In the genomic region with DNA sequence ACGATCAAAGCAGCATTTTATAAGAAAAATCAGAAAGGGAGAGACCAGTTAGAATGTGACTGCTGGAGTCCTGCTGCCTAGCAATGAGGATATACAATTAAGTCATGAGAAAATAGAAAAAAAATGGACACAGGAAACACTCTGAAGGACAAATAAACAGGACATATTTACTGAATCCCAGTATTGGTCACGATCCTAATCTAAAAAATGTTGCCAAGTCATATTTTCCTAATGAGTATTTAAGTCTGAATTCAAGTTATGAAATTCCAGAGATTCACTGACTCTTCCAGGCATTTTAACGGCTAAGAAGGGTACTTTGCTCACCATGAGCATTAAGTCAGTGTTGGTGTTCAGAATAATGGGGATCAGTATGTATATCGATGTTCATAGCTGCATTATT, we compare ENCODE assay signal across 26 cellular contexts.
DNase-seq lines count a peak whose midpoint lies in the region; ATAC-seq, FAIRE-seq and TF ChIP-seq lines count a peak whose summit lies in the region.
"Had no signal": no experiment of that assay in that cellular context is flagged by ENCODE, and none has a peak within 500 bp of the region (broad histone marks: within the 10 kb centered on the region; RNA-seq: fewer than 3 reads in every experiment).

No MANE protein-coding gene starts in this region.

- no peaks in the 10 kb centered on the region for H3K27me3 ChIP-seq in Caco-2 (replicated peaks; ENCODE audit: control insufficient read depth, insufficient read depth, low read length)
- H3K27me3 ChIP-seq: left lung, upper lobe of left lung had no signal

- peaks cover 7% of the 10 kb centered on the region for H3K9me3 Mint-ChIP-seq in Caco-2 (ENCODE audit: unreplicated experiment)
- H3K9me3 Mint-ChIP-seq: activated naive CD8-positive, alpha-beta T cell treated with anti-CD3 and anti-CD28 coated beads for 36 hours; dendritic cell treated with granulocyte-macrophage colony-stimulating factor and Interleukin-4, amounts not matched to agents 40 ng/mL and 50 ng/mL, for 4 days; naive thymus-derived CD4-positive, alpha-beta T cell had no signal

- BruUV-seq in Caco-2 (replicated peaks; lab: Mats Ljungman, UMichigan) = no TSS peak

- DNase-seq in AG04449 (ENCODE audit: low read depth, low spot score) (peak; percentile 73), H54 (ENCODE audit: insufficient read length, low spot score) (no peak), astrocyte of the cerebellum (ENCODE audit: low read depth) (peak; percentile 41), hepatic stellate cell (ENCODE audit: low spot score) (peak; percentile 37), Ammon's horn (ENCODE audit: low spot score) (no peak), Caco-2 (no peak)
- DNase-seq: activated CD4-positive, alpha-beta T cell treated with anti-CD3 and anti-CD28 coated beads for 48 hours; activated naive CD8-positive, alpha-beta T cell treated with anti-CD3 and anti-CD28 coated beads for 36 hours; KG1; left lung; naive thymus-derived CD4-positive, alpha-beta T cell; NCI-H1436 treated with DMSO at 0.1 percent for 48 hours; NCI-H345; NK-92 treated with Interleukin-12 subunit alpha and Interleukin-12 subunit beta, amount 100 ng/mL, for 24 hours; stimulated activated CD4-positive, alpha-beta T cell treated with anti-CD3 and anti-CD28 coated beads, Interleukin-12 subunit alpha, Interleukin-12 subunit beta, amount 100 ng/mL, for 4 hours; stimulated activated naive CD4-positive, alpha-beta T cell; T1000; upper lobe of left lung had no signal

- intact Hi-C loops in Caco-2 (cut with micrococcal nuclease; ENCODE audit: unreplicated experiment) = no loop called here

- peak; percentile 82 for FAIRE-seq in H54 (lab: Jason Lieb, UNC)
- FAIRE-seq: D721Med, GM19239 had no signal

- in situ Hi-C loops in astrocyte of the cerebellum (cut with HindIII; ENCODE audit: low sequenced_read_pairs) = no loop called here

- no peaks in the 10 kb centered on the region for H3K36me3 Mint-ChIP-seq in Caco-2 (ENCODE audit: insufficient read depth, unreplicated experiment)
- H3K36me3 Mint-ChIP-seq: activated naive CD8-positive, alpha-beta T cell treated with anti-CD3 and anti-CD28 coated beads for 36 hours; naive thymus-derived CD4-positive, alpha-beta T cell had no signal

- ATAC-seq in GM21717 (IDR thresholded peaks at IDR 0.05; ENCODE audit: unreplicated experiment) = no peak
- ATAC-seq in GM21786 (IDR thresholded peaks at IDR 0.05; ENCODE audit: unreplicated experiment) = no peak
- ATAC-seq: esophagus mucosa; left lung; naive thymus-derived CD4-positive, alpha-beta T cell; Right ventricle myocardium inferior had no signal

- no peak overlapping the region for H3K4me3 Mint-ChIP-seq in Caco-2 (ENCODE audit: unreplicated experiment)
- H3K4me3 Mint-ChIP-seq: activated naive CD8-positive, alpha-beta T cell treated with anti-CD3 and anti-CD28 coated beads for 36 hours; B cell; dendritic cell treated with granulocyte-macrophage colony-stimulating factor and Interleukin-4, amounts not matched to agents 40 ng/mL and 50 ng/mL, for 4 days; naive thymus-derived CD4-positive, alpha-beta T cell had no signal

- POLR2A ChIA-PET in AG04449 (lab: Yijun Ruan, JAX) = no interaction called here
- POLR2A ChIA-PET in Caco-2 (lab: Charles Lee) = no interaction called here

- H3K27me3 Mint-ChIP-seq in Caco-2 (ENCODE audit: insufficient read depth, unreplicated experiment) = no peaks in the 10 kb centered on the region
- H3K27me3 Mint-ChIP-seq: dendritic cell treated with granulocyte-macrophage colony-stimulating factor and Interleukin-4, amounts not matched to agents 40 ng/mL and 50 ng/mL, for 4 days had no signal

- no peak overlapping the region for H3K4me3 ChIP-seq in AG04449 (ENCODE audit: low read depth, low read length)
- no peak overlapping the region for H3K4me3 ChIP-seq in astrocyte of the cerebellum (ENCODE audit: low read depth, low read length)
- no peak overlapping the region for H3K4me3 ChIP-seq in Caco-2 (ENCODE audit: low read depth, low read length)
- H3K4me3 ChIP-seq: left lung, upper lobe of left lung had no signal

- no peak overlapping the region for H3K27ac Mint-ChIP-seq in Caco-2 (ENCODE audit: unreplicated experiment)
- H3K27ac Mint-ChIP-seq: activated naive CD8-positive, alpha-beta T cell treated with anti-CD3 and anti-CD28 coated beads for 36 hours; B cell; dendritic cell treated with granulocyte-macrophage colony-stimulating factor and Interleukin-4, amounts not matched to agents 40 ng/mL and 50 ng/mL, for 4 days; naive thymus-derived CD4-positive, alpha-beta T cell had no signal

- H3K9me3 ChIP-seq in Caco-2 = no peaks in the 10 kb centered on the region
- H3K9me3 ChIP-seq: left lung, upper lobe of left lung had no signal

- no peaks in the 10 kb centered on the region for H3K4me1 Mint-ChIP-seq in Caco-2 (ENCODE audit: low read depth, unreplicated experiment)
- H3K4me1 Mint-ChIP-seq: activated naive CD8-positive, alpha-beta T cell treated with anti-CD3 and anti-CD28 coated beads for 36 hours; B cell; naive thymus-derived CD4-positive, alpha-beta T cell had no signal

- no peak for TF ChIP-seq POLR2A in H54 (IDR thresholded peaks at IDR 0.05; ENCODE audit: low read depth, low read length)

- TF ChIP-seq CTCF in AG04449 (IDR thresholded peaks at IDR 0.05; ENCODE audit: insufficient read depth, low read length, missing control alignments) (no peak), astrocyte of the cerebellum (IDR thresholded peaks at IDR 0.05; ENCODE audit: low read depth, low read length, missing control alignments) (no peak), Caco-2 (IDR thresholded peaks at IDR 0.05; ENCODE audit: insufficient read depth in 1 of 2, low read depth in 1 of 2, low read length in 1 of 2, severe bottlenecking in 1 of 2, unreplicated experiment in 1 of 2) (no peak)

- H3K36me3 ChIP-seq in Caco-2 (ENCODE audit: control insufficient read depth, insufficient read depth, low read length) = no peaks in the 10 kb centered on the region
- H3K36me3 ChIP-seq: left lung, upper lobe of left lung had no signal

- CTCF ChIA-PET in AG04449 (lab: Yijun Ruan, JAX) (interaction anchor here (1.1 to 1.6 kb wide), 4 partner anchors 13 to 206 kb away, joined by 3 to 14 read pairs (median 4); no protein-coding TSS in a partner anchor), Caco-2 (lab: Charles Lee) (no interaction called here)

- no peaks in the 10 kb centered on the region for H3K4me1 ChIP-seq in Caco-2
- H3K4me1 ChIP-seq: left lung had no signal

Comparison
In these comparisons a context has a peak if more than half of its experiments do, and no peak if none do; other contexts are left out.
1. DNase-seq: peak in AG04449 (single experiment), astrocyte of the cerebellum (single experiment) and hepatic stellate cell (single experiment); none in H54 (single experiment), Ammon's horn (single experiment) and Caco-2 (0 of 2).